8 cellular contexts compared by ENCODE assay signal in the genomic region with DNA sequence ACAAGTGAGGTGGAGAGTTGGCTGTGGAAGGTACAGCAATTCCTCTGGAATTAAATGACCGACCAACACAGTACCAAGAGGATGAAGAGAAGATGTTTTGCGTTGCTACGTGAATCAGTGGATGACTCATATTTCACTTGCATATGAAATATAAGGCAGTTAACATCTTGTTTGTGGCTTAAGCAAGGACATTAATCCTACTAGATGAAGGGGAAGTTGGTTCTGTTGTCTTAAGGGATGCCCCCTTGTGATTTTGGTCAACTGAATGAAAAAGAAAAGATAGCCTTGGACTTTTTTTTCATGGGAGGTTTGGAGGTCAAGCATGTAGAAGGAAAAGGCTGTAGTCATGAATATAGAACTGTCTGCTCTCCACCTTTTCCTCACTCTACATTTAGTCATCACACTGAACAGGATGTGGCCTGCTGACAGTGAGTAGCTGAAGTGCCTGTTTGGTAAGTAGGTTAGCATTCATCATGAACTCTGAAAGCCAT. TPM values are rescaled to one million over a fixed set of nuclear protein-coding genes. Genes with fewer than 3 reads are reported as not detected.
DNase-seq lines count a peak whose midpoint lies in the region; ATAC-seq lines count a peak whose summit lies in the region.

No MANE protein-coding gene starts in this region.

- peak; percentile 61 for DNase-seq in activated CD4-positive, alpha-beta T cell treated with anti-CD3 and anti-CD28 coated beads for 36 hours
- no peak for DNase-seq in activated CD4-positive, alpha-beta T cell treated with anti-CD3 and anti-CD28 coated beads, Interleukin-2, amount 50 U/mL, for 1 hour
- DNase-seq in KG1 (lab: John Stamatoyannopoulos, UW), result peak; percentile 23
- peak in 1 of 2 donors; percentile 15 for DNase-seq in activated naive CD4-positive, alpha-beta T cell treated with anti-CD3 and anti-CD28 coated beads, Interleukin-2, amount 50 U/mL, for 72 hours (ENCODE audit: low spot score in 2 of 2)
- DNase-seq in kidney glomerular epithelial cell (lab: John Stamatoyannopoulos, UW), result peak; percentile 72
- DNase-seq in NCI-H2029 treated with DMSO at 0.1 percent for 48 hours (lab: John Stamatoyannopoulos, UW), result no peak

- H3K9me3 Mint-ChIP-seq in activated CD4-positive, alpha-beta T cell treated with anti-CD3 and anti-CD28 coated beads for 36 hours (ENCODE audit: low read depth), result no peaks in the 10 kb centered on the region
- no peaks in the 10 kb centered on the region for H3K9me3 Mint-ChIP-seq in activated naive CD4-positive, alpha-beta T cell treated with anti-CD3 and anti-CD28 coated beads, Interleukin-2, amount 50 U/mL, for 72 hours

- H3K4me1 Mint-ChIP-seq in activated CD4-positive, alpha-beta T cell treated with anti-CD3 and anti-CD28 coated beads for 36 hours, result peaks cover 20% of the 10 kb centered on the region

- POLR2A ChIA-PET in activated CD4-positive, alpha-beta T cell treated with anti-CD3 and anti-CD28 coated beads for 36 hours (lab: Charles Lee), result interaction anchor here (0.6 kb wide), 2 partner anchors 385 to 1755 kb away, joined by 3 to 9 read pairs; no protein-coding TSS in a partner anchor

- CTCF ChIA-PET in activated CD4-positive, alpha-beta T cell treated with anti-CD3 and anti-CD28 coated beads for 36 hours (lab: Charles Lee), result no interaction called here

- H3K36me3 Mint-ChIP-seq in activated CD4-positive, alpha-beta T cell treated with anti-CD3 and anti-CD28 coated beads for 36 hours (ENCODE audit: low read depth), result peaks cover 15% of the 10 kb centered on the region
- peaks cover 11 to 32% of the 10 kb centered on the region in 2 donors for H3K36me3 Mint-ChIP-seq in activated naive CD4-positive, alpha-beta T cell treated with anti-CD3 and anti-CD28 coated beads, Interleukin-2, amount 50 U/mL, for 72 hours

- intact Hi-C loops in activated CD4-positive, alpha-beta T cell treated with anti-CD3 and anti-CD28 coated beads for 36 hours (cut with DNase I, micrococcal nuclease), result loop anchor here (1.0 to 5.0 kb wide), 2 partner anchors 33 to 34 kb away; partner anchors contain the start of gene VLDLR (in 2 of the 2)

- ATAC-seq in activated CD4-positive, alpha-beta T cell treated with anti-CD3 and anti-CD28 coated beads for 36 hours, result peak; percentile 97
- peak; percentile 94 to 97 for ATAC-seq in activated naive CD4-positive, alpha-beta T cell treated with anti-CD3 and anti-CD28 coated beads, Interleukin-2, amount 50 U/mL, for 72 hours
- ATAC-seq in GM21528 (IDR thresholded peaks at IDR 0.05; ENCODE audit: low FRiP score, unreplicated experiment) (no peak), GM18868 (IDR thresholded peaks at IDR 0.05; ENCODE audit: unreplicated experiment) (no peak)

- H3K27ac Mint-ChIP-seq in activated CD4-positive, alpha-beta T cell treated with anti-CD3 and anti-CD28 coated beads for 36 hours, result peak overlapping the region; percentile 80
- H3K27ac Mint-ChIP-seq in activated naive CD4-positive, alpha-beta T cell treated with anti-CD3 and anti-CD28 coated beads, Interleukin-2, amount 50 U/mL, for 72 hours, result peak overlapping the region; percentile 58 to 81

- no peaks in the 10 kb centered on the region for H3K27me3 Mint-ChIP-seq in activated CD4-positive, alpha-beta T cell treated with anti-CD3 and anti-CD28 coated beads for 36 hours

- peak overlapping the region; percentile 3 for H3K4me3 Mint-ChIP-seq in activated CD4-positive, alpha-beta T cell treated with anti-CD3 and anti-CD28 coated beads for 36 hours

RNA-seq across cellular contexts. Expression of gene VLDLR, which starts 33.9 kb away (rescaled TPM):
- 10 to 100 TPM; 12.7 to 14.5 TPM for total RNA-seq in activated CD4-positive, alpha-beta T cell treated with anti-CD3 and anti-CD28 coated beads for 36 hours
- 10 to 100 TPM in 1 of 2 donors, under 1 TPM in 1; 0.98 to 11.9 TPM for total RNA-seq in activated naive CD4-positive, alpha-beta T cell treated with anti-CD3 and anti-CD28 coated beads, Interleukin-2, amount 50 U/mL, for 72 hours

Comparison
In these comparisons a context has a peak if more than half of its experiments do, and no peak if none do; other contexts are left out.
1. DNase-seq: peak in activated CD4-positive, alpha-beta T cell treated with anti-CD3 and anti-CD28 coated beads for 36 hours (single experiment), KG1 (single experiment) and kidney glomerular epithelial cell (single experiment); none in activated CD4-positive, alpha-beta T cell treated with anti-CD3 and anti-CD28 coated beads, Interleukin-2, amount 50 U/mL, for 1 hour (single experiment) and NCI-H2029 treated with DMSO at 0.1 percent for 48 hours (single experiment).
2. ATAC-seq: peak in activated CD4-positive, alpha-beta T cell treated with anti-CD3 and anti-CD28 coated beads for 36 hours (single experiment) and activated naive CD4-positive, alpha-beta T cell treated with anti-CD3 and anti-CD28 coated beads, Interleukin-2, amount 50 U/mL, for 72 hours (2 of 2); none in GM21528 (single experiment) and GM18868 (single experiment).